ENCODE assay signal across 21 cellular contexts in genomic region chr2:72082021-72082739, GRCh38.
"Had no signal": no experiment of that assay in that cellular context is flagged by ENCODE, and none has a peak within 500 bp of the region (broad histone marks: within the 10 kb centered on the region; RNA-seq: fewer than 3 reads in every experiment).

No MANE protein-coding gene starts in this region.

- ATAC-seq: mucosa of descending colon, natural killer cell, SK-N-SH treated with all-trans-retinoic acid at 6 μM for 48 hours had no signal

- H3K4me1 ChIP-seq: left ventricle myocardium inferior, tibial nerve had no signal

- H3K27me3 ChIP-seq: tibial nerve had no signal

- H3K4me3 ChIP-seq: left ventricle myocardium inferior, mucosa of descending colon, skin epidermis, tibial nerve had no signal

- DNase-seq: activated CD4-positive, alpha-beta T cell treated with anti-CD3 and anti-CD28 coated beads for 1 hour; activated CD4-positive, alpha-beta T cell treated with anti-CD3 and anti-CD28 coated beads, Interleukin-2, amount 50 U/mL, for 48 hours; activated naive CD4-positive, alpha-beta T cell treated with anti-CD3 and anti-CD28 coated beads, Interleukin-2, amount 10 ng/mL, durations not matched to agents 7 days and 5 days; activated T-cell treated with anti-CD3 and anti-CD28 coated beads, Interleukin-2, amount 50 U/mL, for 24 hours; cortex of kidney; effector CD8-positive, alpha-beta T cell; hypothalamus; kidney; left ventricle myocardium inferior; mucosa of descending colon; natural killer cell; retina; stimulated activated CD4-positive, alpha-beta T cell treated with anti-CD3 and anti-CD28 coated beads, Interleukin-15, amount 100 ng/mL, for 24 hours; stimulated activated CD4-positive, alpha-beta T cell treated with anti-CD3 and anti-CD28 coated beads, Interleukin-4, amount 100 ng/mL, for 4 hours; stimulated activated CD8-positive, alpha-beta memory T cell treated with anti-CD3 and anti-CD28 coated beads, Interleukin-4, amount 100 ng/mL, for 48 hours; stimulated activated naive CD4-positive, alpha-beta T cell treated with Interleukin-2 at 50 U/mL for 16 hours; substantia nigra had no signal

- H3K36me3 ChIP-seq: left ventricle myocardium inferior, tibial nerve had no signal

- H3K9me3 ChIP-seq: left ventricle myocardium inferior, mucosa of descending colon had no signal

- H3K27ac ChIP-seq: left ventricle myocardium inferior, tibial nerve, VCaP had no signal
